8 cellular contexts compared by ENCODE assay signal in the genomic region with DNA sequence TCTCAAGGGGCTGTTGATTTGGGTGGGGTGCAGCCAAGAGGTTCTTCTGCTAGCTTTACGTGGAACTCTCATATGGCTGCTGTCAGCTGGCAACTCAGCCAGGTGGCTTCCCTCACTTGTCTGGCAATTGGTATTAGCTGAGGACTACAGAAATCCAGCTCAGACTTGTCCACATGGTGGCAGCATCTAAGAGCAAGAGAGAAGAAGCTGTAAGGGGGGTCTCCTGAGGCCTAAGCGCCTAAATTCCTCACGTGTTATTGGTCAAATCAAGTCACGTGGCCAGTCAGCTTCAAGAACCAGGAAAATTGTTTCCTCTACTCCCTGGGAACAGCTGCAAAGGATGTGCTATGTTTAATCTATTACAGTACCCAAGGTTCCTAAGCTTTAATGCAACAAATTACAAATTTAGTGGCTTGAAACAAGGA. TPM values are rescaled to one million over a fixed set of nuclear protein-coding genes. Genes with fewer than 3 reads are reported as not detected.
DNase-seq lines count a peak whose midpoint lies in the region; ATAC-seq, FAIRE-seq and TF ChIP-seq lines count a peak whose summit lies in the region.

No MANE protein-coding gene starts in this region.

- intact Hi-C loops in pancreas (cut with DNase I) = loop anchor here in 1 of 3 donors (5.0 kb wide), 1 partner anchor 36 kb away; no protein-coding TSS in a partner anchor

- ATAC-seq in pancreas (peak in 3 of 4 donors; percentile 17 to 22 (median 18)), HG03280 (IDR thresholded peaks at IDR 0.05; ENCODE audit: unreplicated experiment) (no peak), GM18519 (IDR thresholded peaks at IDR 0.05; ENCODE audit: low FRiP score, unreplicated experiment) (no peak)

- 25 to 29% methylated on average over 4 of the region's 4 CpGs for WGBS in pancreas, 2 donors

- H3K9me3 ChIP-seq in pancreas = no peaks in the 10 kb centered on the region

- H3K27ac ChIP-seq in pancreas = no peak overlapping the region

- peak; percentile 67 for TF ChIP-seq CTCF in fibroblast of mammary gland (conservative IDR thresholded peaks at IDR 0.05; ENCODE audit: control insufficient read depth, insufficient read depth, low read depth, low read length)
- TF ChIP-seq CTCF in pancreas (IDR thresholded peaks at IDR 0.05) = peak in 1 of 4 donors; percentile 21

- peaks cover 8 to 20% (median 9%) of the 10 kb centered on the region in 3 donors for H3K4me1 ChIP-seq in pancreas

- no peaks in the 10 kb centered on the region for H3K27me3 ChIP-seq in pancreas

- H3K4me3 ChIP-seq in fibroblast of mammary gland (ENCODE audit: control insufficient read depth, low read depth, low read length) = no peak overlapping the region
- H3K4me3 ChIP-seq in pancreas = no peak overlapping the region

- DNase-seq in AG20443 (ENCODE audit: low spot score) (peak; percentile 77), GM18507 (ENCODE audit: extremely low spot score, insufficient read length, low read depth) (no peak), NCI-H2081 (lab: John Stamatoyannopoulos, UW) (peak; percentile 62 to 79), SW480 (ENCODE audit: low spot score) (peak; percentile 82), fibroblast of mammary gland (ENCODE audit: low read depth) (peak; percentile 96), pancreas (peak in 4 of 6 donors; percentile 31 to 59 (median 54))

- FAIRE-seq in GM18507 (lab: Jason Lieb, UNC) = peak; percentile 59
- FAIRE-seq in pancreas (lab: Jason Lieb, UNC) = no peak

- H3K36me3 ChIP-seq in pancreas = no peaks in the 10 kb centered on the region

RNA-seq across cellular contexts. Expression of a gene that starts 4.2 kb away (rescaled TPM):
- total RNA-seq in pancreas = 1 to 10 TPM; 2.3 to 7.0 (median 3.8) TPM
- 1 to 10 TPM; 2.4 to 4.8 TPM for polyA plus RNA-seq in pancreas

RNA-seq across cellular contexts. Expression of a gene that starts 18.8 kb away (rescaled TPM):
- total RNA-seq in pancreas = 10 to 100 TPM; 20.9 to 35.7 (median 27.7) TPM
- polyA plus RNA-seq in pancreas = 10 to 100 TPM; 28.8 to 37.9 TPM

RNA-seq across cellular contexts. Expression of a gene that starts 53.6 kb away (rescaled TPM):
- 10 to 100 TPM; 28.3 to 55.7 (median 30.8) TPM for total RNA-seq in pancreas
- polyA plus RNA-seq in pancreas = 10 to 100 TPM; 38.8 to 48.9 TPM

Comparison
In these comparisons a context has a peak if more than half of its experiments do, and no peak if none do; other contexts are left out.
1. ATAC-seq: peak in pancreas (3 of 4); none in HG03280 (single experiment) and GM18519 (single experiment).